ENCODE assay signal across 7 cellular contexts in genomic region chr4:76984788-76985211, GRCh38. TPM values are rescaled to one million over a fixed set of nuclear protein-coding genes. Genes with fewer than 3 reads are reported as not detected.
DNase-seq lines count a peak whose midpoint lies in the region; ATAC-seq and TF ChIP-seq lines count a peak whose summit lies in the region.

No MANE protein-coding gene starts in this region.

- H3K9me3 ChIP-seq in MG63 (no peaks in the 10 kb centered on the region), duodenal mucosa (ENCODE audit: control insufficient read depth in 1 of 2, low read length in 2 of 2) (no peaks in the 10 kb centered on the region)

- H3K9me3 Mint-ChIP-seq in mesothelial cell of epicardium: peaks cover 2% of the 10 kb centered on the region

- H3K9ac ChIP-seq in duodenal mucosa (ENCODE audit: low read depth in 1 of 2, low read length in 2 of 2): no peak overlapping the region

- DNase-seq in MG63 (peak; percentile 74), mesothelial cell of epicardium (ENCODE audit: low spot score in 2 of 2, unreplicated experiment in 2 of 2) (peak in 1 of 2 experiments; percentile 42), RPMI8226 (no peak)
- no peak for DNase-seq in activated effector memory CD4-positive, alpha-beta T cell treated with Interleukin-2 at 50 U/mL for 16 hours

- H3K36me3 Mint-ChIP-seq in mesothelial cell of epicardium: peaks cover 2% of the 10 kb centered on the region

- H3K27me3 ChIP-seq in MG63 (no peaks in the 10 kb centered on the region), duodenal mucosa (ENCODE audit: control insufficient read depth in 1 of 2, insufficient read depth in 2 of 2, low read length in 2 of 2) (no peaks in the 10 kb centered on the region)

- H3K4me1 Mint-ChIP-seq in mesothelial cell of epicardium: peaks cover 60% of the 10 kb centered on the region

- peaks cover 45 to 49% of the 10 kb centered on the region in 2 donors for H3K4me1 ChIP-seq in duodenal mucosa (ENCODE audit: control insufficient read depth in 1 of 2, insufficient read depth in 2 of 2, low read length in 2 of 2)
- no peaks in the 10 kb centered on the region for H3K4me1 ChIP-seq in urinary bladder (ENCODE audit: insufficient read depth)

- TF ChIP-seq CTCF in mesothelial cell of epicardium (IDR thresholded peaks at IDR 0.05; ENCODE audit: unreplicated experiment): no peak

- H3K36me3 ChIP-seq in MG63 (peaks cover 4% of the 10 kb centered on the region), duodenal mucosa (ENCODE audit: control insufficient read depth in 1 of 2, insufficient read depth in 2 of 2, low read length in 2 of 2) (no peaks in the 10 kb centered on the region), urinary bladder (ENCODE audit: insufficient read depth) (no peaks in the 10 kb centered on the region)

- no peak for ATAC-seq in HG03565 (IDR thresholded peaks at IDR 0.05; ENCODE audit: unreplicated experiment)

- H3K4me3 Mint-ChIP-seq in mesothelial cell of epicardium: no peak overlapping the region

- H3K27me3 Mint-ChIP-seq in mesothelial cell of epicardium (ENCODE audit: low read depth): no peaks in the 10 kb centered on the region

- H3K27ac Mint-ChIP-seq in mesothelial cell of epicardium: peak overlapping the region; percentile 57

- WGBS in urinary bladder: 28% methylated on average over 7 of the region's 7 CpGs

- no peak overlapping the region for H3K4me3 ChIP-seq in MG63
- H3K4me3 ChIP-seq in duodenal mucosa (ENCODE audit: low read depth in 1 of 2, low read length in 2 of 2): peak overlapping the region in 1 of 2 donors; percentile 6
- no peak overlapping the region for H3K4me3 ChIP-seq in urinary bladder (ENCODE audit: low read depth, low read length)

- H3K27ac ChIP-seq in duodenal mucosa (ENCODE audit: low read depth, low read length): peak overlapping the region; percentile 51
- H3K27ac ChIP-seq in urinary bladder (ENCODE audit: low read depth): peak overlapping the region; percentile 18

RNA-seq across cellular contexts. Expression of gene SEPTIN11, which starts 35.2 kb away (rescaled TPM):
- 20.5 and 23.0 TPM in 2 replicates for total RNA-seq in MG63 (2014; rRNA removed; shearing (Covaris generic); ENCODE audit: low replicate concordance)
- 83.6 to 88.5 TPM (median 84.1 TPM) in 3 replicates for total RNA-seq in mesothelial cell of epicardium
- total RNA-seq in urinary bladder: 199 TPM
- polyA plus RNA-seq in urinary bladder: 38.7 TPM
